ENCODE assay signal across 9 cellular contexts in genomic region chr1:154626456-154627246, GRCh38. TPM values are rescaled to one million over a fixed set of nuclear protein-coding genes. Genes with fewer than 3 reads are reported as not detected.
DNase-seq lines count a peak whose midpoint lies in the region; ATAC-seq, FAIRE-seq and TF ChIP-seq lines count a peak whose summit lies in the region.
"Had no signal": no experiment of that assay in that cellular context is flagged by ENCODE, and none has a peak within 500 bp of the region (broad histone marks: within the 10 kb centered on the region; RNA-seq: fewer than 3 reads in every experiment).

No MANE protein-coding gene starts in this region.

- H2AFZ ChIP-seq in OCI-LY7 (ENCODE audit: low read length) = peak overlapping the region; percentile 97; the same call in 1 of the 2 replicates

- intact Hi-C loops in CD4-positive, alpha-beta memory T cell (cut with micrococcal nuclease) = no loop called here
- intact Hi-C loops in OCI-LY7 (cut with micrococcal nuclease; ENCODE audit: unreplicated experiment) (loop anchor here (1.0 kb wide), 1 partner anchor 17 kb away; no protein-coding TSS in a partner anchor), mucosa of descending colon (cut with DNase I, micrococcal nuclease) (no loop called here)
- intact Hi-C loops in dendritic cell treated with granulocyte-macrophage colony-stimulating factor and Interleukin-4, amounts not matched to agents 40 ng/mL and 50 ng/mL, for 4 days (cut with micrococcal nuclease) = no loop called here

- peak overlapping the region; percentile 80 for H3K4me2 ChIP-seq in OCI-LY7 (ENCODE audit: low read length)

- H3K27me3 ChIP-seq in CD4-positive, alpha-beta memory T cell (ENCODE audit: insufficient read depth, low read length) = no peaks in the 10 kb centered on the region

- H3K36me3 Mint-ChIP-seq in CD4-positive, alpha-beta memory T cell = peaks cover 10 to 43% of the 10 kb centered on the region in 2 donors
- H3K36me3 Mint-ChIP-seq in dendritic cell treated with granulocyte-macrophage colony-stimulating factor and Interleukin-4, amounts not matched to agents 40 ng/mL and 50 ng/mL, for 4 days (ENCODE audit: low read depth) = peaks cover 24% of the 10 kb centered on the region

- peaks cover 0 to 16% (median 8%) of the 10 kb centered on the region in 8 donors for H3K9me3 Mint-ChIP-seq in CD4-positive, alpha-beta memory T cell
- no peaks in the 10 kb centered on the region for H3K9me3 Mint-ChIP-seq in dendritic cell treated with granulocyte-macrophage colony-stimulating factor and Interleukin-4, amounts not matched to agents 40 ng/mL and 50 ng/mL, for 4 days

- peaks cover 58% of the 10 kb centered on the region for H3K79me2 ChIP-seq in OCI-LY7 (ENCODE audit: insufficient read depth, low read depth, low read length)

- H3K4me1 Mint-ChIP-seq in CD4-positive, alpha-beta memory T cell = peaks cover 26 to 56% (median 41%) of the 10 kb centered on the region in 4 donors
- peaks cover 44% of the 10 kb centered on the region for H3K4me1 Mint-ChIP-seq in dendritic cell treated with granulocyte-macrophage colony-stimulating factor and Interleukin-4, amounts not matched to agents 40 ng/mL and 50 ng/mL, for 4 days (ENCODE audit: low read depth)

- no peaks in the 10 kb centered on the region for H3K27me3 Mint-ChIP-seq in CD4-positive, alpha-beta memory T cell
- peaks cover 8% of the 10 kb centered on the region for H3K27me3 Mint-ChIP-seq in dendritic cell treated with granulocyte-macrophage colony-stimulating factor and Interleukin-4, amounts not matched to agents 40 ng/mL and 50 ng/mL, for 4 days

- H3K36me3 ChIP-seq in CD4-positive, alpha-beta memory T cell (ENCODE audit: insufficient read depth, low read length) = no peaks in the 10 kb centered on the region
- H3K36me3 ChIP-seq in OCI-LY7 (ENCODE audit: insufficient read depth, low read length) = peaks cover 30% of the 10 kb centered on the region
- no peaks in the 10 kb centered on the region for H3K36me3 ChIP-seq in mucosa of descending colon (ENCODE audit: low read depth)

- TF ChIP-seq CTCF in OCI-LY7 (conservative IDR thresholded peaks at IDR 0.05; ENCODE audit: low read length) = no peak
- TF ChIP-seq CTCF in mucosa of descending colon (IDR thresholded peaks at IDR 0.05) = no peak

- POLR2A ChIA-PET in CD4-positive, alpha-beta memory T cell (lab: Charles Lee; ENCODE audit: partially characterized antibody) = interaction anchor here (0.6 to 4.1 kb wide), 8 partner anchors 8 to 329 kb away, joined by 3 to 49 read pairs (median 4); partner anchors contain the start of genes ADAR, PBXIP1 and PMVK
- POLR2A ChIA-PET in OCI-LY7 (lab: Charles Lee) = interaction anchor here (0.7 to 1.4 kb wide), 3 partner anchors 20 to 353 kb away, joined by 4 read pairs; no protein-coding TSS in a partner anchor

- no peak for FAIRE-seq in urothelium cell line (lab: Jason Lieb, UNC)

- no peaks in the 10 kb centered on the region for H3K9me2 ChIP-seq in OCI-LY7 (ENCODE audit: insufficient read depth, low read length)

- H3K4me3 Mint-ChIP-seq in CD4-positive, alpha-beta memory T cell = peak overlapping the region; percentile 92 to 99 (median 96)
- peak overlapping the region; percentile 85 for H3K4me3 Mint-ChIP-seq in dendritic cell treated with granulocyte-macrophage colony-stimulating factor and Interleukin-4, amounts not matched to agents 40 ng/mL and 50 ng/mL, for 4 days

- CTCF ChIA-PET in CD4-positive, alpha-beta memory T cell (lab: Charles Lee; ENCODE audit: partially characterized antibody) = interaction anchor here (0.7 to 1.2 kb wide), 3 partner anchors 20 to 1159 kb away, joined by 3 read pairs; no protein-coding TSS in a partner anchor
- CTCF ChIA-PET in OCI-LY7 (lab: Charles Lee; ENCODE audit: unreplicated experiment) = no interaction called here

- peaks cover 30% of the 10 kb centered on the region for H3K4me1 ChIP-seq in CD4-positive, alpha-beta memory T cell (ENCODE audit: insufficient read depth, low read length)
- peaks cover 17% of the 10 kb centered on the region for H3K4me1 ChIP-seq in OCI-LY7 (ENCODE audit: insufficient read depth, low read length, poor library complexity, severe bottlenecking)
- H3K4me1 ChIP-seq in mucosa of descending colon (ENCODE audit: low read depth) = peaks cover 10% of the 10 kb centered on the region

- DNase-seq in CD4-positive, alpha-beta memory T cell = peak in 2 of 5 donors; percentile 7 to 38
- DNase-seq in OCI-LY7 (ENCODE audit: low spot score) (peak; percentile 48), mucosa of descending colon (no peak), urothelium cell line (ENCODE audit: low spot score) (no peak), cortex of kidney (lab: John Stamatoyannopoulos, UW) (no peak)
- DNase-seq in activated CD4-positive, alpha-beta T cell treated with anti-CD3 and anti-CD28 coated beads for 48 hours = no peak

- ATAC-seq in GM21717 (IDR thresholded peaks at IDR 0.05; ENCODE audit: unreplicated experiment) (peak; percentile 12), mucosa of descending colon (peak; percentile 25)

- peak overlapping the region; percentile 92 for H3K27ac ChIP-seq in CD4-positive, alpha-beta memory T cell (ENCODE audit: low read depth, low read length)
- H3K27ac ChIP-seq in OCI-LY7 (ENCODE audit: low read depth, low read length, poor library complexity, severe bottlenecking) = peak overlapping the region; percentile 48

- H3K9me3 ChIP-seq in CD4-positive, alpha-beta memory T cell (ENCODE audit: control insufficient read depth in 1 of 2, low read length in 2 of 2) = no peaks in the 10 kb centered on the region
- H3K9me3 ChIP-seq in OCI-LY7 (ENCODE audit: low read length) = peaks cover 13% of the 10 kb centered on the region
- H3K9me3 ChIP-seq in mucosa of descending colon = peaks cover 2% of the 10 kb centered on the region

- H3K4me3 ChIP-seq in CD4-positive, alpha-beta memory T cell (ENCODE audit: low read length in 2 of 2) = peak overlapping the region; percentile 82 to 85
- peak overlapping the region; percentile 92 for H3K4me3 ChIP-seq in OCI-LY7 (ENCODE audit: low read depth, low read length, poor library complexity, severe bottlenecking)
- H3K4me3 ChIP-seq in mucosa of descending colon = peak overlapping the region; percentile 91

- peaks cover 18% of the 10 kb centered on the region for H4K20me1 ChIP-seq in OCI-LY7 (ENCODE audit: insufficient read depth, low read length)

- H3K27ac Mint-ChIP-seq in CD4-positive, alpha-beta memory T cell = peak overlapping the region; percentile 95 to 100 (median 100)
- peak overlapping the region; percentile 95 for H3K27ac Mint-ChIP-seq in dendritic cell treated with granulocyte-macrophage colony-stimulating factor and Interleukin-4, amounts not matched to agents 40 ng/mL and 50 ng/mL, for 4 days

- TSS peak; percentile 48 for BruUV-seq in OCI-LY7 (replicated peaks; lab: Mats Ljungman, UMichigan)

RNA-seq across cellular contexts. Expression of gene ADAR, which starts 18.7 kb away (rescaled TPM):
- total RNA-seq in CD4-positive, alpha-beta memory T cell = 100 to 1,000 TPM; 240 to 247 TPM
- 100 to 1,000 TPM in 1 of 2 donors, 10 to 100 TPM in 1; 64.4 to 162 TPM for polyA plus RNA-seq in CD4-positive, alpha-beta memory T cell
- total RNA-seq in OCI-LY7 (2014; rRNA removed; shearing (Covaris generic)) = 87.8 and 90.2 TPM in 2 replicates
- total RNA-seq in OCI-LY7 (2022) = 136 and 139 TPM in 2 replicates
- total RNA-seq in mucosa of descending colon = 100 to 1,000 TPM; 127 to 149 (median 137) TPM

RNA-seq across cellular contexts. Expression of gene CHRNB2, which starts 59.1 kb away (rescaled TPM):
- not detected for total RNA-seq in CD4-positive, alpha-beta memory T cell
- not detected for polyA plus RNA-seq in CD4-positive, alpha-beta memory T cell
- 0.13 and 0.33 TPM in 2 replicates for total RNA-seq in OCI-LY7 (2014; rRNA removed; shearing (Covaris generic))
- total RNA-seq in OCI-LY7 (2022) (0.42 and 0.55 TPM in 2 replicates), mucosa of descending colon (under 1 TPM; 0.17 to 0.92 (median 0.24) TPM)
- total RNA-seq: M059J had no signal
